11 cellular contexts compared by ENCODE assay signal in the genomic region with DNA sequence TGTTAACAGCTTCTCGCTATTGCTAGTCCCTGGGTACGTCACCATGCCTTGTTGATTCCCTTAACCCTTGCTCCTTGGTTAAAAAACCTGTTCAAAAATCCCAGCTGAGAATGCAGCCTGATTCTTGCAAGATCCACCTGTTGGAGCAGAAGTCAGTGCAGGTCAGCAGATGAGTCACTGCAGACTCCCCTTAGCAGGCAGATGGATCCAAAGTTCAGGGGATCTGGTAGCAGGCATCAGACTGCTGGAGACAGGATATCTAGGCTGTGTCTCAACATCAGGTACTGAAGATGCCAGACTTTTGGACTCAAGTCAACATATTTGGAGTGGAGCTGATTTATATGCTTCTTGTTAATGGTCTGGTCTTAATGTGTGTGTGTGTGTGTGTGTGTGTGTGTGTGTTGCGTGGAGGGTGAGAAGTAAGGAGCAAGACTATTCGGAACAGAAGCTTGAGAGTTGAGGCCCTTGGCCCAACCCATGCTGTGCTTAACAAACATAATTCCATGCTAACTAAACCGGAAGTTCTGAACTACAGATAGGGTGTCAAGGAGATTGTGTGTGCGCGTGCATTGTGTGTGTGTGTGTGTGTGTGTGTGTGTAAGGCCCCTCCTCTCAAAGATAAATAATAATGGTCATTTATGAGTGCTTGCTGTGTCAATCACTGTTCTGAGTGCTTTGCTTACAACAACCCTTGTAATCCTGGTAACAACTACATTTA. TPM values are rescaled to one million over a fixed set of nuclear protein-coding genes. Genes with fewer than 3 reads are reported as not detected.
DNase-seq lines count a peak whose midpoint lies in the region; ATAC-seq and TF ChIP-seq lines count a peak whose summit lies in the region.
"Had no signal": no experiment of that assay in that cellular context is flagged by ENCODE, and none has a peak within 500 bp of the region (broad histone marks: within the 10 kb centered on the region; RNA-seq: fewer than 3 reads in every experiment).

No MANE protein-coding gene starts in this region.

- H3K27me3 Mint-ChIP-seq in activated naive CD4-positive, alpha-beta T cell treated with anti-CD3 and anti-CD28 coated beads, Interleukin-2, amount 10 ng/mL, durations not matched to agents 7 days and 5 days, result peaks cover 22% of the 10 kb centered on the region
- peaks cover 13% of the 10 kb centered on the region for H3K27me3 Mint-ChIP-seq in type B pancreatic cell

- no peak overlapping the region for H3K27ac ChIP-seq in coronary artery
- no peak overlapping the region for H3K27ac ChIP-seq in aorta (ENCODE audit: low read depth in 1 of 2, low read length in 2 of 2)
- H3K27ac ChIP-seq: neutrophil had no signal

- H3K4me1 ChIP-seq in aorta (ENCODE audit: control insufficient read depth in 1 of 2, insufficient read depth in 2 of 2, low read length in 2 of 2), result peaks cover 0 to 3% of the 10 kb centered on the region in 2 donors

- no peaks in the 10 kb centered on the region for H3K36me3 ChIP-seq in aorta (ENCODE audit: control insufficient read depth in 1 of 2, insufficient read depth in 2 of 2, low read length in 1 of 2)
- H3K36me3 ChIP-seq: neutrophil had no signal

- no peaks in the 10 kb centered on the region for H3K9me3 ChIP-seq in aorta (ENCODE audit: control insufficient read depth, low read length)
- H3K9me3 ChIP-seq: neutrophil had no signal

- intact Hi-C loops in aorta (cut with DNase I), result no loop called here

- no peak overlapping the region for H3K27ac Mint-ChIP-seq in activated naive CD4-positive, alpha-beta T cell treated with anti-CD3 and anti-CD28 coated beads, Interleukin-2, amount 10 ng/mL, durations not matched to agents 7 days and 5 days
- peak overlapping the region; percentile 87 for H3K27ac Mint-ChIP-seq in type B pancreatic cell

- no peaks in the 10 kb centered on the region for H3K36me3 Mint-ChIP-seq in activated naive CD4-positive, alpha-beta T cell treated with anti-CD3 and anti-CD28 coated beads, Interleukin-2, amount 10 ng/mL, durations not matched to agents 7 days and 5 days
- H3K36me3 Mint-ChIP-seq in type B pancreatic cell, result no peaks in the 10 kb centered on the region

- ATAC-seq in HG02885 (IDR thresholded peaks at IDR 0.05; ENCODE audit: poor library complexity, unreplicated experiment) (no peak), aorta (ENCODE audit: low FRiP score) (no peak)

- no peaks in the 10 kb centered on the region for H3K27me3 ChIP-seq in aorta (ENCODE audit: control insufficient read depth in 1 of 2, insufficient read depth in 2 of 2, low read length in 1 of 2)

- no peaks in the 10 kb centered on the region for H3K9me3 Mint-ChIP-seq in activated naive CD4-positive, alpha-beta T cell treated with anti-CD3 and anti-CD28 coated beads, Interleukin-2, amount 10 ng/mL, durations not matched to agents 7 days and 5 days
- no peaks in the 10 kb centered on the region for H3K9me3 Mint-ChIP-seq in type B pancreatic cell

- CTCF ChIA-PET in activated naive CD4-positive, alpha-beta T cell treated with anti-CD3 and anti-CD28 coated beads, Interleukin-2, amount 10 ng/mL, durations not matched to agents 7 days and 5 days (lab: Charles Lee), result interaction anchor here (1.3 kb wide), 1 partner anchor 27 kb away, joined by 5 read pairs; no protein-coding TSS in a partner anchor

- no peak for TF ChIP-seq CTCF in type B pancreatic cell (conservative IDR thresholded peaks at IDR 0.05)
- TF ChIP-seq CTCF in coronary artery (IDR thresholded peaks at IDR 0.05), result no peak

- H3K4me3 ChIP-seq in coronary artery, result no peak overlapping the region
- H3K4me3 ChIP-seq in aorta (ENCODE audit: low read length in 2 of 2), result no peak overlapping the region

- WGBS in aorta, 2 donors, result 86 to 87% methylated on average over 7 of the region's 7 CpGs

- no peak for DNase-seq in activated naive CD4-positive, alpha-beta T cell treated with anti-CD3 and anti-CD28 coated beads, Interleukin-2, amount 10 ng/mL, durations not matched to agents 7 days and 5 days
- DNase-seq in activated naive CD4-positive, alpha-beta T cell (lab: John Stamatoyannopoulos, UW), result no peak
- DNase-seq in SW480 (ENCODE audit: low spot score) (peak; percentile 44), islet precursor cell (peak; percentile 81), type B pancreatic cell (ENCODE audit: extremely low spot score, unreplicated experiment) (no peak), coronary artery (ENCODE audit: low spot score) (no peak), aorta (no peak)
- DNase-seq: HCEC 1CT, NCI-H774 had no signal

- H3K4me3 Mint-ChIP-seq in activated naive CD4-positive, alpha-beta T cell treated with anti-CD3 and anti-CD28 coated beads, Interleukin-2, amount 10 ng/mL, durations not matched to agents 7 days and 5 days, result peak overlapping the region; percentile 69
- peak overlapping the region; percentile 91 for H3K4me3 Mint-ChIP-seq in type B pancreatic cell

- H3K4me1 Mint-ChIP-seq in activated naive CD4-positive, alpha-beta T cell treated with anti-CD3 and anti-CD28 coated beads, Interleukin-2, amount 10 ng/mL, durations not matched to agents 7 days and 5 days, result peaks cover 44% of the 10 kb centered on the region
- peaks cover 37% of the 10 kb centered on the region for H3K4me1 Mint-ChIP-seq in type B pancreatic cell (ENCODE audit: unreplicated experiment)

RNA-seq across cellular contexts. Expression of a gene that starts 1.1 kb away (rescaled TPM):
- 8.4 and 11.9 TPM in 2 replicates for total RNA-seq in type B pancreatic cell (ENCODE audit: low replicate concordance)
- total RNA-seq in aorta, result 10 to 100 TPM in 1 of 2 donors, 1 to 10 TPM in 1; 9.1 to 16.8 TPM
- 1 to 10 TPM in 1 of 2 donors, under 1 TPM in 1; 0.88 to 1.3 TPM for polyA plus RNA-seq in aorta

RNA-seq across cellular contexts. Expression of a gene that starts 47.9 kb away (rescaled TPM):
- total RNA-seq in type B pancreatic cell (ENCODE audit: low replicate concordance) (not detected in 2 replicates), aorta (under 1 TPM in 1 of 2 donors, not detected in 1; 0.51 TPM)
- under 1 TPM in 1 of 2 donors, not detected in 1; 0.10 TPM for polyA plus RNA-seq in aorta

RNA-seq across cellular contexts. Expression of a gene that starts 50.6 kb away (rescaled TPM):
- 0.48 TPM in 1 of 2 replicates, not detected in the other for total RNA-seq in type B pancreatic cell (ENCODE audit: low replicate concordance)
- total RNA-seq in aorta, result not detected
- polyA plus RNA-seq in aorta, result not detected

Comparison
In these comparisons a context has a peak if more than half of its experiments do, and no peak if none do; other contexts are left out.
1. DNase-seq: peak in SW480 (single experiment) and islet precursor cell (single experiment); none in activated naive CD4-positive, alpha-beta T cell treated with anti-CD3 and anti-CD28 coated beads, Interleukin-2, amount 10 ng/mL, durations not matched to agents 7 days and 5 days (single experiment), activated naive CD4-positive, alpha-beta T cell (0 of 4), type B pancreatic cell (single experiment), coronary artery (single experiment) and aorta (0 of 2).